ENCODE assay signal across 8 cellular contexts in the genomic region with DNA sequence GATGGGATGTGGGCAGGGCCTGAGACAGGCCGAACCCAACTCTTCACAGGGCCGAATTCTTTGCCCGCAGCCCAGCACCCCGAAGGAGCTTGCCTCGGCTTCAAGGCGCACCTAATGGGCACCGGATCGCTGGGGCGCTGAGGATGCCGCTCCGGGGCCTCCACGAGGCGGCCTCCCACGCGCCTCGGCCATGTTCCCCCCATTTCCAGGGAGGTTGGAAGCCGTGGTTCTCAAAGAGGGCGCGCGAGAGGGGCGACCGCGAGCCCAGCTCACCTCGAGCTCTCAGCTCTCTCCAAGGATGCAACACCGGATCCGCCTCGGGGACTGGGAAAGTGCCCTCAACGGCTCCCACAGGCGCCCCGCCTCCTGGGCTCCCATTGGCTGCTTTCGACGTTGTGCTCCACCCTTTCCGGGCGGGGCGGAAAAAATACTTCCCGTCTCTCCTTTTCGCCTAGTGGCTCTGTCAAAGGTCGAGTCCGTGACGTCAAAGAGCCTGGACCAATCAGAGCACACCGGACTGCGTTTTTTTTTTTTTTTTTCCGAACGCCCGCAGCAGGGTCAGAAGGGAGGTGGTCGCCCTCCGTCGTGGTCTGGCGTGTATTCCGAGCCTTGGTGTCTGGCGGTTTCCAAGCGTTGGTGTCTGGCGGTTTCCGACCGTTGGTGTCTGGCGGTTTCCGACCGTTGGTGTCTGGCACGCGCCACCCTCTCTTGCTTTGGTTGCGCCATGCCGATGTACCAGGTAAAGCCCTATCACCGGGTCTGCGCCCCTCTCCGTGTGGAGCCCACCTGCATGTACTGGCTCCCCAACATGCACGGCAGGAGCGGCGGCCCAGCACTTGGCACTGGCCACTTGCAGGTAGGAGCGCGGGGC. TPM values are rescaled to one million over a fixed set of nuclear protein-coding genes. Genes with fewer than 3 reads are reported as not detected.
DNase-seq lines count a peak whose midpoint lies in the region; ATAC-seq and TF ChIP-seq lines count a peak whose summit lies in the region.
"Not testable (repeated sequence)": the region's sequence is repeated elsewhere in the genome, so short reads cannot be mapped to it uniquely, and the experiment has no call there.

No MANE protein-coding gene starts in this region.

- not testable (repeated sequence) for H3K36me3 Mint-ChIP-seq in central memory CD8-positive, alpha-beta T cell (ENCODE audit: insufficient read depth); immature natural killer cell

- not testable (repeated sequence) for H3K4me2 ChIP-seq in OCI-LY1 (ENCODE audit: low read length)

- DNase-seq in activated CD8-positive, alpha-beta memory T cell treated with anti-CD3 and anti-CD28 coated beads, Interleukin-2, amount 50 U/mL, for 4 hours: peak; percentile 39
- peak; percentile 39 to 47 for DNase-seq in central memory CD8-positive, alpha-beta T cell (ENCODE audit: low spot score in 2 of 2)
- peak; percentile 74 to 79 (median 78) for DNase-seq in immature natural killer cell
- DNase-seq in sigmoid colon: not testable (repeated sequence)
- peak; percentile 44 for DNase-seq in upper lobe of right lung

- H2AFZ ChIP-seq in OCI-LY1 (ENCODE audit: low read length): not testable (repeated sequence)

- H3K27ac ChIP-seq in OCI-LY1 (ENCODE audit: low read depth, low read length, poor library complexity, severe bottlenecking) (peak overlapping the region; percentile 64), sigmoid colon (peak overlapping the region in 3 of 4 donors; percentile 62 to 71 (median 67))
- not testable (repeated sequence) for H3K27ac ChIP-seq in upper lobe of right lung

- ATAC-seq in GM19035 (IDR thresholded peaks at IDR 0.05; ENCODE audit: unreplicated experiment) (peak; percentile 78), HG02852 (IDR thresholded peaks at IDR 0.05; ENCODE audit: unreplicated experiment) (peak; percentile 77), upper lobe of right lung (peak; percentile 93)
- peak; percentile 86 for ATAC-seq in central memory CD8-positive, alpha-beta T cell (replicated peaks; ENCODE audit: extremely low read depth, poor library complexity, severe bottlenecking)

- not testable (repeated sequence) for H3K9me3 Mint-ChIP-seq in central memory CD8-positive, alpha-beta T cell; immature natural killer cell

- not testable (repeated sequence) for H4K20me1 ChIP-seq in OCI-LY1 (ENCODE audit: insufficient read depth, low read length)

- not testable (repeated sequence) for H3K9me2 ChIP-seq in OCI-LY1 (ENCODE audit: low read depth, low read length)

- intact Hi-C loops in sigmoid colon (cut with DNase I); upper lobe of right lung (cut with DNase I): not testable (repeated sequence)

- not testable (repeated sequence) for H3F3A ChIP-seq in OCI-LY1 (ENCODE audit: insufficient read depth, low read length)

- WGBS in sigmoid colon, 2 donors: 0% methylated on average over 11 to 41 of the region's 70 CpGs

- TF ChIP-seq POLR2A in sigmoid colon (IDR thresholded peaks at IDR 0.05): not testable (repeated sequence)

- H3K4me1 ChIP-seq in OCI-LY1 (ENCODE audit: insufficient read depth, low read length, severe bottlenecking); sigmoid colon; upper lobe of right lung: not testable (repeated sequence)

- H3K79me2 ChIP-seq in OCI-LY1 (ENCODE audit: insufficient read depth, low read length): not testable (repeated sequence)

- not testable (repeated sequence) for TF ChIP-seq EP300 in sigmoid colon (IDR thresholded peaks at IDR 0.05)

- not testable (repeated sequence) for H3K4me3 Mint-ChIP-seq in central memory CD8-positive, alpha-beta T cell
- peak overlapping the region in 4 of 5 donors; percentile 67 to 90 (median 86) for H3K4me3 Mint-ChIP-seq in immature natural killer cell

- not testable (repeated sequence) for H3K36me3 ChIP-seq in OCI-LY1 (ENCODE audit: insufficient read depth, low read length); sigmoid colon; upper lobe of right lung

- H3K9me3 ChIP-seq in OCI-LY1 (ENCODE audit: low read length); sigmoid colon; upper lobe of right lung: not testable (repeated sequence)

- TF ChIP-seq CTCF in OCI-LY1 (IDR thresholded peaks at IDR 0.05; ENCODE audit: low read length); sigmoid colon (IDR thresholded peaks at IDR 0.05); upper lobe of right lung (IDR thresholded peaks at IDR 0.05): not testable (repeated sequence)

- not testable (repeated sequence) for H3K27ac Mint-ChIP-seq in central memory CD8-positive, alpha-beta T cell (ENCODE audit: low read depth)
- peak overlapping the region in 5 of 6 donors; percentile 55 to 95 (median 87) for H3K27ac Mint-ChIP-seq in immature natural killer cell

- not testable (repeated sequence) for H3K27me3 ChIP-seq in OCI-LY1 (ENCODE audit: insufficient read depth, low read length); sigmoid colon; upper lobe of right lung

- H3K4me3 ChIP-seq in OCI-LY1 (ENCODE audit: low read depth, low read length, poor library complexity, severe bottlenecking) (peak overlapping the region; percentile 54), sigmoid colon (peak overlapping the region in 3 of 4 donors; percentile 36 to 46 (median 40))
- not testable (repeated sequence) for H3K4me3 ChIP-seq in upper lobe of right lung

- not testable (repeated sequence) for H3K27me3 Mint-ChIP-seq in central memory CD8-positive, alpha-beta T cell; immature natural killer cell (ENCODE audit: low read depth in 3 of 3)

- H3K9ac ChIP-seq in OCI-LY1 (ENCODE audit: low read length): peak overlapping the region; percentile 54; the same call in 1 of the 2 replicates

- not testable (repeated sequence) for H3K4me1 Mint-ChIP-seq in central memory CD8-positive, alpha-beta T cell; immature natural killer cell

RNA-seq across cellular contexts. Expression of a gene that starts 36.5 kb away (rescaled TPM):
- polyA plus RNA-seq in immature natural killer cell (1 to 10 TPM in 1 of 3 donors, under 1 TPM in 2; 0.20 to 3.6 (median 0.69) TPM), sigmoid colon (1 to 10 TPM in 1 of 3 donors, under 1 TPM in 1, not detected in 1; 0.92 to 4.2 TPM)
- total RNA-seq in sigmoid colon (1 to 10 TPM in 3 of 4 donors, under 1 TPM in 1; 0.36 to 1.9 (median 1.5) TPM), upper lobe of right lung (4.4 TPM)
